Comparison of ENCODE assay signal across 10 cellular contexts in genomic region chr7:157357129-157358040, GRCh38. TPM values are rescaled to one million over a fixed set of nuclear protein-coding genes. Genes with fewer than 3 reads are reported as not detected.
DNase-seq lines count a peak whose midpoint lies in the region; ATAC-seq and TF ChIP-seq lines count a peak whose summit lies in the region.
"Had no signal": no experiment of that assay in that cellular context is flagged by ENCODE, and none has a peak within 500 bp of the region (broad histone marks: within the 10 kb centered on the region; RNA-seq: fewer than 3 reads in every experiment).

No MANE protein-coding gene starts in this region.

- 71 to 88% (median 74%) methylated on average over 21 to 24 of the region's 24 CpGs for WGBS in heart left ventricle, 4 donors

- H3K27ac Mint-ChIP-seq in activated CD4-positive, alpha-beta memory T cell treated with anti-CD3 and anti-CD28 coated beads for 36 hours, result peak overlapping the region; percentile 75
- H3K27ac Mint-ChIP-seq in type B pancreatic cell, result peak overlapping the region; percentile 82

- TF ChIP-seq POLR2A in heart left ventricle (IDR thresholded peaks at IDR 0.05) (no peak), Peyer's patch (IDR thresholded peaks at IDR 0.05) (no peak)

- ATAC-seq in heart left ventricle (no peak), left ventricle myocardium superior (no peak), HG02798 (IDR thresholded peaks at IDR 0.05; ENCODE audit: poor library complexity, unreplicated experiment) (peak; percentile 87)

- H3K27me3 ChIP-seq in heart left ventricle (no peaks in the 10 kb centered on the region), Peyer's patch (no peaks in the 10 kb centered on the region)

- TF ChIP-seq CTCF in heart left ventricle (IDR thresholded peaks at IDR 0.05) (no peak), type B pancreatic cell (conservative IDR thresholded peaks at IDR 0.05) (no peak), Peyer's patch (IDR thresholded peaks at IDR 0.05) (no peak)

- peak overlapping the region in 11 of 12 donors; percentile 6 to 85 (median 73) for H3K27ac ChIP-seq in heart left ventricle
- H3K27ac ChIP-seq in Peyer's patch, result no peak overlapping the region
- H3K27ac ChIP-seq: lower lobe of right lung had no signal

- H3K36me3 ChIP-seq in heart left ventricle (peaks cover 0 to 45% (median 37%) of the 10 kb centered on the region in 9 donors), Peyer's patch (peaks cover 0 to 31% (median 0%) of the 10 kb centered on the region in 3 donors)

- no peak for DNase-seq in heart left ventricle
- no peak for DNase-seq in left ventricle myocardium superior
- peak; percentile 56 for DNase-seq in activated CD4-positive, alpha-beta memory T cell treated with anti-CD3 and anti-CD28 coated beads for 36 hours
- DNase-seq in type B pancreatic cell (ENCODE audit: extremely low spot score, unreplicated experiment), result no peak
- no peak for DNase-seq in Peyer's patch
- no peak for DNase-seq in NCI-H1436 (lab: John Stamatoyannopoulos, UW)
- no peak for DNase-seq in islet precursor cell
- DNase-seq: lower lobe of right lung, NCI-H524 had no signal

- H3K4me3 ChIP-seq in heart left ventricle, result no peak overlapping the region
- H3K4me3 ChIP-seq in Peyer's patch, result no peak overlapping the region
- H3K4me3 ChIP-seq: lower lobe of right lung had no signal

- peaks cover 20% of the 10 kb centered on the region for H3K36me3 Mint-ChIP-seq in activated CD4-positive, alpha-beta memory T cell treated with anti-CD3 and anti-CD28 coated beads for 36 hours
- peaks cover 34% of the 10 kb centered on the region for H3K36me3 Mint-ChIP-seq in type B pancreatic cell

- peaks cover 63% of the 10 kb centered on the region for H3K4me1 Mint-ChIP-seq in activated CD4-positive, alpha-beta memory T cell treated with anti-CD3 and anti-CD28 coated beads for 36 hours (ENCODE audit: low read depth)
- peaks cover 51% of the 10 kb centered on the region for H3K4me1 Mint-ChIP-seq in type B pancreatic cell (ENCODE audit: unreplicated experiment)

- H3K9me3 Mint-ChIP-seq in activated CD4-positive, alpha-beta memory T cell treated with anti-CD3 and anti-CD28 coated beads for 36 hours, result no peaks in the 10 kb centered on the region
- H3K9me3 Mint-ChIP-seq in type B pancreatic cell, result no peaks in the 10 kb centered on the region

- H3K4me1 ChIP-seq in heart left ventricle (peaks cover 0 to 94% (median 65%) of the 10 kb centered on the region in 12 donors), Peyer's patch (peaks cover 0 to 20% (median 7%) of the 10 kb centered on the region in 4 donors)

- H3K9me3 ChIP-seq in heart left ventricle, result no peaks in the 10 kb centered on the region
- no peaks in the 10 kb centered on the region for H3K9me3 ChIP-seq in Peyer's patch
- H3K9me3 ChIP-seq: lower lobe of right lung had no signal

- POLR2A ChIA-PET in activated CD4-positive, alpha-beta memory T cell treated with anti-CD3 and anti-CD28 coated beads for 36 hours (lab: Charles Lee), result no interaction called here

- CTCF ChIA-PET in activated CD4-positive, alpha-beta memory T cell treated with anti-CD3 and anti-CD28 coated beads for 36 hours (lab: Charles Lee), result no interaction called here

- no peaks in the 10 kb centered on the region for H3K27me3 Mint-ChIP-seq in activated CD4-positive, alpha-beta memory T cell treated with anti-CD3 and anti-CD28 coated beads for 36 hours
- no peaks in the 10 kb centered on the region for H3K27me3 Mint-ChIP-seq in type B pancreatic cell

- intact Hi-C loops in heart left ventricle (cut with DNase I), result no loop called here
- intact Hi-C loops in left ventricle myocardium superior (cut with micrococcal nuclease), result no loop called here
- intact Hi-C loops in activated CD4-positive, alpha-beta memory T cell treated with anti-CD3 and anti-CD28 coated beads for 36 hours (cut with micrococcal nuclease), result no loop called here

- no peak overlapping the region for H3K4me3 Mint-ChIP-seq in activated CD4-positive, alpha-beta memory T cell treated with anti-CD3 and anti-CD28 coated beads for 36 hours
- peak overlapping the region; percentile 29 for H3K4me3 Mint-ChIP-seq in type B pancreatic cell

RNA-seq across cellular contexts. Expression of gene DNAJB6, which starts 20.6 kb away (rescaled TPM):
- total RNA-seq in heart left ventricle (100 to 1,000 TPM; 123 to 195 (median 162) TPM), left ventricle myocardium superior (193 TPM), type B pancreatic cell (ENCODE audit: low replicate concordance) (97.2 and 107 TPM in 2 replicates), Peyer's patch (100 to 1,000 TPM in 1 of 4 donors, 10 to 100 TPM in 3; 47.1 to 129 (median 61.3) TPM)
- 100 to 1,000 TPM; 118 to 237 TPM for polyA plus RNA-seq in heart left ventricle
- total RNA-seq in activated CD4-positive, alpha-beta memory T cell treated with anti-CD3 and anti-CD28 coated beads for 36 hours, result 10 to 100 TPM; 90.7 to 97.2 TPM

Comparison
In these comparisons a context has a peak if more than half of its experiments do, and no peak if none do; other contexts are left out.
1. H3K27ac ChIP-seq: peak in heart left ventricle (11 of 12); none in Peyer's patch (0 of 4).